In genomic region chr3:69079269-69080159, GRCh38 we compare ENCODE assay signal across 8 cellular contexts. TPM values are rescaled to one million over a fixed set of nuclear protein-coding genes. Genes with fewer than 3 reads are reported as not detected.
DNase-seq lines count a peak whose midpoint lies in the region; ATAC-seq and TF ChIP-seq lines count a peak whose summit lies in the region.

No MANE protein-coding gene starts in this region.

- peak overlapping the region; percentile 52 for H2AFZ ChIP-seq in ACC112 (ENCODE audit: low read length, unreplicated experiment)

- H3K79me2 ChIP-seq in ACC112 (ENCODE audit: control insufficient read depth, insufficient read depth, low read length, unreplicated experiment) = peaks cover 35% of the 10 kb centered on the region

- intact Hi-C loops in left lung (cut with DNase I) = no loop called here

- ATAC-seq in GM18907 (IDR thresholded peaks at IDR 0.05; ENCODE audit: unreplicated experiment) (peak; percentile 21), left lung (peak; percentile 43), thoracic aorta (ENCODE audit: insufficient number of reproducible peaks, low FRiP score, low read depth) (no peak)

- H3K36me3 ChIP-seq in ACC112 (ENCODE audit: insufficient read depth, low read length) (no peaks in the 10 kb centered on the region; the same call in 1 of the 2 replicates), left lung (peaks cover 0 to 3% of the 10 kb centered on the region in 2 donors), thoracic aorta (no peaks in the 10 kb centered on the region)

- peaks cover 45% of the 10 kb centered on the region for H3K4me1 ChIP-seq in ACC112 (ENCODE audit: control insufficient read depth, insufficient read depth, low read length, unreplicated experiment)
- peaks cover 30 to 69% of the 10 kb centered on the region in 2 donors for H3K4me1 ChIP-seq in left lung
- peaks cover 29 to 51% of the 10 kb centered on the region in 2 donors for H3K4me1 ChIP-seq in thoracic aorta (ENCODE audit: control insufficient read depth in 1 of 2, low read depth in 2 of 2)

- H3K27me3 ChIP-seq in ACC112 (ENCODE audit: insufficient read depth, low read length) (no peaks in the 10 kb centered on the region), left lung (no peaks in the 10 kb centered on the region), thoracic aorta (replicated peaks; ENCODE audit: insufficient read depth) (no peaks in the 10 kb centered on the region)

- H3K9me3 ChIP-seq in left lung (no peaks in the 10 kb centered on the region), thoracic aorta (no peaks in the 10 kb centered on the region)

- H3K27ac ChIP-seq in ACC112 (ENCODE audit: low read depth, low read length) (no peak overlapping the region; the same call in none of the 2 replicates), caudate nucleus (ENCODE audit: low read depth, low read length) (peak overlapping the region; percentile 8), left lung (peak overlapping the region; percentile 67 to 90), thoracic aorta (peak overlapping the region in 1 of 2 donors; percentile 46)

- peak; percentile 50 for DNase-seq in NCI-H82 (lab: John Stamatoyannopoulos, UW)
- peak in 6 of 61 donors; percentile 17 to 65 (median 56) for DNase-seq in caudate nucleus (lab: John Stamatoyannopoulos, UW)
- DNase-seq in left lung = peak in 1 of 2 donors; percentile 83
- no peak for DNase-seq in thoracic aorta (ENCODE audit: low spot score)
- DNase-seq in SW 1271 (lab: John Stamatoyannopoulos, UW) = no peak
- no peak for DNase-seq in HK-2 (ENCODE audit: unreplicated experiment)

- H3K4me3 ChIP-seq in ACC112 (ENCODE audit: low read depth, low read length) (peak overlapping the region; percentile 95), left lung (peak overlapping the region; percentile 83 to 85), thoracic aorta (peak overlapping the region; percentile 88)

- TF ChIP-seq CTCF in left lung (IDR thresholded peaks at IDR 0.05) (no peak), thoracic aorta (IDR thresholded peaks at IDR 0.05) (no peak)

RNA-seq across cellular contexts. Expression of gene UBA3, which starts 0.7 kb away (rescaled TPM):
- total RNA-seq in left lung (10 to 100 TPM; 61.3 to 62.2 TPM), thoracic aorta (10 to 100 TPM; 36.1 to 69.4 TPM)

RNA-seq across cellular contexts. Expression of gene ARL6IP5, which starts 5.2 kb away (rescaled TPM):
- total RNA-seq in left lung (100 to 1,000 TPM; 179 to 184 TPM), thoracic aorta (100 to 1,000 TPM; 195 to 269 TPM)

RNA-seq across cellular contexts. Expression of gene TMF1, which starts 27.4 kb away (rescaled TPM):
- total RNA-seq in left lung (10 to 100 TPM; 38.4 to 40.8 TPM), thoracic aorta (10 to 100 TPM; 34.7 to 49.2 TPM)

RNA-seq across cellular contexts. Expression of gene LMOD3, which starts 42.9 kb away (rescaled TPM):
- total RNA-seq in left lung = under 1 TPM; 0.18 to 0.26 TPM
- not detected for total RNA-seq in thoracic aorta
